8 cellular contexts compared by ENCODE assay signal in the genomic region with DNA sequence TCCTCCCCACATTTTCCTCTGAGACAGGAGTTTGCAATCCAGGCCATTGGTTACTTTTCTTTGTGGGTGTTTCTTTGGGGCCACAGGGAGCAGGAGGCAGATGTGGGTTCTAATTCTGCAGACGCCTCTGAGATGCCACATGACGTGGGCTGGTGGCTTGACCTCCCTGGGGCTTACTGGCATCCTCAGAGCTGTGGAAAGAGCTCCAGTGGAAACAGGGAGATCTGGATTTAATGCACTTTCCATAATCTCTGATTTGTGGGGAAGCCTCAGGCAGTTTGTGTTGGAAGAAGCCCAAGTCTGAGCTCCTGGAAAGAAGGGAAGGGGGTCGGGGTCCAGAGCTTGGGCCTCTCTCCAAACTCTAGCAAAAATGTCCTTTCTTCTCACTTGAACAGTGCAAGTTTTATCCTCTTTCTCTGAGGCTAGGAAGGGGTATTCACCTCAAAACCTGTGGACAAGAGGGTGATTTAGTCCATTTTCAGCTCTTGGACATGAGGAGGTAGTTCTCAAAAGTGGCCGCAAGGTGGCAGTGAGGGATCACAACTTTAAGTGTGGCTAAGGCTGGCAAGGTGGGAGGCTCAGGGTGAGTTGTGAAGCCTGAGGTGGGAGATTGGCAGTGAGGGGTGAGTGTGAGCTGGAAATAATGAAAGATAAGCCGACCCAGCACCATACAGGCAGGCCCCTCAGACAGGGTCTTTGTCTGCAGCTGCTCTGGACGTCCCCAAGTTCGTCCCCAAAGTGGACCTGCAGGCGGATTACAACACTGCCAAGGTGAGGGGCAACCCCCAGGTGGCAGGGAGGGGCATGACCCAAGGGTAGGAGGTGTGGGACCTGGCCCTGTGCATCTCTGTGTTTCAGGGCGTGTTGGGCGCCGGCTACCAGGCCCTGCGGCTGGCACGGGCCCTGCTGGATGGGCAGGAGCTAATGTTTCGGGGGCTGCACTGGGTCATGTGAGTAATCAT.
A peak's percentile ranks its signal among the peaks of the same experiment; 100 is the strongest.
DNase-seq lines count a peak whose midpoint lies in the region; ATAC-seq and TF ChIP-seq lines count a peak whose summit lies in the region.

No MANE protein-coding gene starts in this region.

- DNase-seq in AG20443 (ENCODE audit: low spot score) (peak; percentile 86), NCI-H226 (peak; percentile 72), cardiac fibroblast (ENCODE audit: low read depth in 2 of 2) (peak; percentile 87), kidney tubule cell (ENCODE audit: low spot score) (peak; percentile 74)
- DNase-seq in stimulated activated CD4-positive, alpha-beta T cell treated with anti-CD3 and anti-CD28 coated beads, TNF-alpha, amount 100 ng/mL, for 4 hours (ENCODE audit: low read depth in 3 of 3), result peak; percentile 32 to 58 (median 49)

- H3K4me3 ChIP-seq in cardiac fibroblast (replicated peaks in 1 of 2; ENCODE audit: low read depth in 2 of 2, low read length in 2 of 2), result no peak overlapping the region

- peak; percentile 85 for TF ChIP-seq CTCF in cardiac fibroblast (IDR thresholded peaks at IDR 0.05; ENCODE audit: low read depth, low read length)

- ATAC-seq in GM21786 (IDR thresholded peaks at IDR 0.05; ENCODE audit: unreplicated experiment), result peak; percentile 50
- ATAC-seq in activated CD4-positive, CD25-positive, alpha-beta regulatory T cell treated with anti-CD3 and anti-CD28 coated beads, Interleukin-2, amount 50 U/mL, for 24 hours, result peak; percentile 49 to 53
- ATAC-seq in HG03378 (IDR thresholded peaks at IDR 0.05; ENCODE audit: unreplicated experiment), result no peak
